In genomic region chr14:82398313-82398712, GRCh38 we compare ENCODE assay signal across 27 cellular contexts.
DNase-seq lines count a peak whose midpoint lies in the region; ATAC-seq, FAIRE-seq and TF ChIP-seq lines count a peak whose summit lies in the region.
"Had no signal": no experiment of that assay in that cellular context is flagged by ENCODE, and none has a peak within 500 bp of the region (broad histone marks: within the 10 kb centered on the region; RNA-seq: fewer than 3 reads in every experiment).

No MANE protein-coding gene starts in this region.

- H3K9me3 ChIP-seq in H1 (ENCODE audit: insufficient read depth in 2 of 2, low read depth in 1 of 2, low read length in 1 of 2) (no peaks in the 10 kb centered on the region), stomach smooth muscle (ENCODE audit: control insufficient read depth in 2 of 2, low read length in 2 of 2) (no peaks in the 10 kb centered on the region)
- H3K9me3 ChIP-seq: esophagus squamous epithelium, gastroesophageal sphincter, Peyer's patch, tibial nerve had no signal

- no peak overlapping the region for H2BK15ac ChIP-seq in H1 (ENCODE audit: low read length)

- no peak overlapping the region for H2BK12ac ChIP-seq in H1 (ENCODE audit: low read depth, low read length)

- no peak overlapping the region for H3K4ac ChIP-seq in H1 (replicated peaks; ENCODE audit: insufficient read length, low read depth, low read length)

- TF ChIP-seq EP300 in H1 (IDR thresholded peaks at IDR 0.05; ENCODE audit: borderline replicate concordance in 1 of 2, low read depth in 2 of 2, low read length in 2 of 2): no peak

- no peak overlapping the region for H3K18ac ChIP-seq in H1 (ENCODE audit: extremely low read depth, low read length)

- peak in 1 of 2 experiments; percentile 16; a peak in 1 of 4 replicates for TF ChIP-seq RAD21 in H1 (IDR thresholded peaks at IDR 0.05 in 1 of 2, conservative IDR thresholded peaks at IDR 0.05 in 1 of 2; ENCODE audit: low read depth in 2 of 2, low read length in 2 of 2)

- H3K9ac ChIP-seq in H1 (replicated peaks in 1 of 4; ENCODE audit: extremely low read depth in 1 of 4, low read depth in 3 of 4, low read length in 3 of 4): no peak overlapping the region
- H3K9ac ChIP-seq in stomach smooth muscle (ENCODE audit: low read length in 2 of 2): peak overlapping the region; percentile 7 to 17

- H3K4me1 ChIP-seq in H1 (replicated peaks in 1 of 4; ENCODE audit: control insufficient read depth in 3 of 4, insufficient read depth in 4 of 4, low read length in 3 of 4): peaks cover 0 to 4% (median 2%) of the 10 kb centered on the region in 4 experiments; a peak in 1 of 7 replicates
- H3K4me1 ChIP-seq in stomach smooth muscle (ENCODE audit: control insufficient read depth, insufficient read depth, low read length): no peaks in the 10 kb centered on the region
- H3K4me1 ChIP-seq: esophagus squamous epithelium, Peyer's patch had no signal

- no peak overlapping the region for H3K4me3 ChIP-seq in H1 (ENCODE audit: extremely low read depth in 1 of 4, insufficient read depth in 2 of 4, low read depth in 3 of 4, low read length in 4 of 4)
- H3K4me3 ChIP-seq in stomach smooth muscle (ENCODE audit: low read length in 2 of 2): peak overlapping the region; percentile 45 to 59
- H3K4me3 ChIP-seq: esophagus squamous epithelium, Peyer's patch, SK-N-MC, tibial nerve had no signal

- no peak for FAIRE-seq in H1 (lab: Jason Lieb, UNC)
- FAIRE-seq: colon, GM12892, kidney, small intestine had no signal

- H3K27ac ChIP-seq in H1 (ENCODE audit: low read depth, low read length) (no peak overlapping the region), stomach smooth muscle (ENCODE audit: low read length) (peak overlapping the region; percentile 25)
- H3K27ac ChIP-seq: esophagus squamous epithelium, Peyer's patch, SK-N-MC, WERI-Rb-1 had no signal

- DNase-seq in NCI-H2227 treated with DMSO at 0.1 percent for 48 hours (lab: John Stamatoyannopoulos, UW) (peak; percentile 3), NCI-H2227 (lab: John Stamatoyannopoulos, UW; ENCODE audit: unreplicated experiment) (no peak), NOMO-1 treated with DMSO at 0.1 percent for 48 hours (lab: John Stamatoyannopoulos, UW; ENCODE audit: unreplicated experiment) (peak; percentile 78), H1 (ENCODE audit: low read depth in 1 of 2, low spot score in 2 of 2) (no peak), islet precursor cell (no peak)
- no peak for DNase-seq in activated CD8-positive, alpha-beta memory T cell treated with anti-CD3 and anti-CD28 coated beads, Interleukin-2, amount 50 U/mL, for 48 hours
- DNase-seq: activated gamma-delta T cell; activated naive CD8-positive, alpha-beta T cell treated with anti-CD3 and anti-CD28 coated beads, Interleukin-2, amount 50 U/mL, for 24 hours; AML-193; CD8-positive, alpha-beta T cell; esophagus squamous epithelium; Kasumi-1; kidney; NCI-H1105 treated with DMSO at 0.1 percent for 48 hours; NCI-H2081 treated with DMSO at 0.1 percent for 48 hours; occipital lobe; Peyer's patch; small intestine; stimulated activated naive B cell treated with anti-CD40 and anti-IgM and Interleukin-4, amounts not matched to agents 10 μg/mL and 1 μg/mL and 100 μg/mL, for 72 hours; WERI-Rb-1 had no signal

- H2BK20ac ChIP-seq in H1 (ENCODE audit: low read length): no peak overlapping the region

- no peak overlapping the region for H3K23ac ChIP-seq in H1 (ENCODE audit: insufficient read length)

- TF ChIP-seq CTCF in H1 (IDR thresholded peaks at IDR 0.05; ENCODE audit: control extremely low read depth in 1 of 3, insufficient read depth in 1 of 3, low read depth in 1 of 3, low read length in 3 of 3): no peak

- H4K91ac ChIP-seq in H1 (replicated peaks; ENCODE audit: insufficient read length, low read length): no peak overlapping the region

- no peak overlapping the region for H2AK5ac ChIP-seq in H1 (ENCODE audit: low read depth, low read length)

- 53% methylated on average over 4 of the region's 4 CpGs; no CpG with 5 or more reads in 1 of the 2 experiments for WGBS in H1 (ENCODE audit: extremely low coverage in 1 of 2, insufficient coverage in 1 of 2, insufficient read length in 1 of 2, insufficient replicate concordance in 2 of 2, low coverage in 1 of 2, low lambda C conversion rate in 2 of 2, missing lambda C conversion rate in 1 of 2), 2 experiments

- H3K36me3 ChIP-seq in H1 (ENCODE audit: control insufficient read depth in 2 of 4, insufficient read depth in 4 of 4, low read length in 3 of 4) (no peaks in the 10 kb centered on the region), stomach smooth muscle (ENCODE audit: control insufficient read depth in 2 of 2, insufficient read depth in 2 of 2, low read length in 2 of 2) (no peaks in the 10 kb centered on the region)
- H3K36me3 ChIP-seq: esophagus squamous epithelium, gastroesophageal sphincter, Peyer's patch, tibial nerve, WERI-Rb-1 had no signal

- no peak overlapping the region for H3K56ac ChIP-seq in H1 (replicated peaks; ENCODE audit: insufficient read length, low read depth, low read length)

- no peak overlapping the region for H3K14ac ChIP-seq in H1 (ENCODE audit: insufficient read length)

- H3K79me2 ChIP-seq in H1 (ENCODE audit: control insufficient read depth in 1 of 2, insufficient read depth in 2 of 2, low read length in 2 of 2): no peaks in the 10 kb centered on the region

- no peak for ATAC-seq in GM19455 (IDR thresholded peaks at IDR 0.05; ENCODE audit: unreplicated experiment)
- ATAC-seq: activated naive CD8-positive, alpha-beta T cell treated with anti-CD3 and anti-CD28 coated beads, Interleukin-2, amount 50 U/mL, for 24 hours; CD8-positive, alpha-beta T cell; gastroesophageal sphincter; stimulated activated naive B cell treated with anti-CD40 and anti-IgM and Interleukin-4, amounts not matched to agents 10 μg/mL and 1 μg/mL and 100 μg/mL, for 72 hours had no signal

- CTCF ChIA-PET in H1 (lab: Charles Lee; ENCODE audit: partially characterized antibody): interaction anchor here (1.5 kb wide), 1 partner anchor 10 kb away, joined by 4 read pairs; no protein-coding TSS in a partner anchor

- H3K23me2 ChIP-seq in H1 (ENCODE audit: low read depth, low read length): no peaks in the 10 kb centered on the region

- H4K20me1 ChIP-seq in H1 (replicated peaks in 1 of 2; ENCODE audit: control insufficient read depth in 1 of 2, insufficient read depth in 2 of 2, low read length in 2 of 2): no peaks in the 10 kb centered on the region

- H4K5ac ChIP-seq in H1 (ENCODE audit: insufficient read length, low read depth, low read length): no peak overlapping the region

- peak overlapping the region; percentile 84 for H2AFZ ChIP-seq in H1 (ENCODE audit: low read length)

- H3K4me2 ChIP-seq in H1 (ENCODE audit: insufficient read depth in 1 of 2, low read depth in 2 of 2, low read length in 2 of 2): no peak overlapping the region

- H4K8ac ChIP-seq in H1 (ENCODE audit: extremely low read depth, insufficient read depth, low read length): no peak overlapping the region

- H3K79me1 ChIP-seq in H1 (ENCODE audit: low read depth, low read length): no peaks in the 10 kb centered on the region

- H3K27me3 ChIP-seq in H1 (replicated peaks in 1 of 4; ENCODE audit: control insufficient read depth in 3 of 4, extremely low read depth in 1 of 4, insufficient read depth in 3 of 4, low read length in 3 of 4): no peaks in the 10 kb centered on the region
- H3K27me3 ChIP-seq in stomach smooth muscle (ENCODE audit: control insufficient read depth in 1 of 2, insufficient read depth in 2 of 2, low read length in 2 of 2): no peaks in the 10 kb centered on the region
- H3K27me3 ChIP-seq: esophagus squamous epithelium, gastroesophageal sphincter, Peyer's patch, tibial nerve had no signal

- POLR2A ChIA-PET in H1 (lab: Charles Lee; ENCODE audit: partially characterized antibody): no interaction called here

- no peak for TF ChIP-seq POLR2A in H1 (IDR thresholded peaks at IDR 0.05; ENCODE audit: control extremely low read depth in 1 of 2, low read depth in 2 of 2, low read length in 2 of 2)

- no peak overlapping the region for H2BK120ac ChIP-seq in H1 (replicated peaks; ENCODE audit: low read depth, low read length)

- no peak overlapping the region for H2BK5ac ChIP-seq in H1 (ENCODE audit: low read depth, low read length)

TF ChIP-seq in H1, 55 proteins besides CTCF, POLR2A, EP300 and RAD21:
- TF ChIP-seq YY1 (IDR thresholded peaks at IDR 0.05; ENCODE audit: low read depth, low read length): no peak
- TF ChIP-seq RNF2 (IDR thresholded peaks at IDR 0.05; ENCODE audit: borderline replicate concordance, low read depth, low read length, missing control alignments, poor library complexity, severe bottlenecking): no peak
- no peak for TF ChIP-seq TAF1 (IDR thresholded peaks at IDR 0.05; ENCODE audit: low read depth, low read length)
- TF ChIP-seq EGR1 (IDR thresholded peaks at IDR 0.05; ENCODE audit: borderline replicate concordance, low read depth, low read length): no peak
- no peak for TF ChIP-seq RFX5 (IDR thresholded peaks at IDR 0.05; ENCODE audit: borderline replicate concordance, low read depth, low read length)
- no peak for TF ChIP-seq JUN (IDR thresholded peaks at IDR 0.05; ENCODE audit: low read depth, low read length)
- TF ChIP-seq RXRA (IDR thresholded peaks at IDR 0.05; ENCODE audit: insufficient read depth, low read depth, low read length): no peak
- TF ChIP-seq MAFK (IDR thresholded peaks at IDR 0.05; ENCODE audit: low read depth, low read length): no peak
- TF ChIP-seq BACH1 (IDR thresholded peaks at IDR 0.05; ENCODE audit: low read length): no peak
- TF ChIP-seq ZNF274 (IDR thresholded peaks at IDR 0.05; ENCODE audit: borderline replicate concordance, extremely low read depth, low read length): no peak
- no peak for TF ChIP-seq CBX8 (IDR thresholded peaks at IDR 0.05; ENCODE audit: borderline replicate concordance, low read depth, low read length)
- no peak for TF ChIP-seq NANOG (IDR thresholded peaks at IDR 0.05; ENCODE audit: insufficient read depth, low read depth, low read length, poor library complexity, severe bottlenecking)
- TF ChIP-seq POU5F1 (IDR thresholded peaks at IDR 0.05; ENCODE audit: low read depth, low read length): no peak
- no peak for TF ChIP-seq CHD1 (IDR thresholded peaks at IDR 0.05; ENCODE audit: low read depth, low read length)
- no peak for TF ChIP-seq SIRT6 (IDR thresholded peaks at IDR 0.05; ENCODE audit: low read length)
- TF ChIP-seq SP4 (IDR thresholded peaks at IDR 0.05; ENCODE audit: low read length): no peak
- TF ChIP-seq RBBP5 (IDR thresholded peaks at IDR 0.05; ENCODE audit: borderline replicate concordance, low read depth, low read length): no peak

Comparison
In these comparisons a context has a peak if more than half of its experiments do, and no peak if none do; other contexts are left out.
1. DNase-seq: peak in NCI-H2227 treated with DMSO at 0.1 percent for 48 hours (single experiment) and NOMO-1 treated with DMSO at 0.1 percent for 48 hours (single experiment); none in NCI-H2227 (single experiment), H1 (0 of 2), activated CD8-positive, alpha-beta memory T cell treated with anti-CD3 and anti-CD28 coated beads, Interleukin-2, amount 50 U/mL, for 48 hours (single experiment) and islet precursor cell (single experiment).
2. H3K4me3 ChIP-seq: peak in stomach smooth muscle (2 of 2); none in H1 (0 of 4).
3. H3K9ac ChIP-seq: peak in stomach smooth muscle (2 of 2); none in H1 (0 of 4).